In the genomic region with DNA sequence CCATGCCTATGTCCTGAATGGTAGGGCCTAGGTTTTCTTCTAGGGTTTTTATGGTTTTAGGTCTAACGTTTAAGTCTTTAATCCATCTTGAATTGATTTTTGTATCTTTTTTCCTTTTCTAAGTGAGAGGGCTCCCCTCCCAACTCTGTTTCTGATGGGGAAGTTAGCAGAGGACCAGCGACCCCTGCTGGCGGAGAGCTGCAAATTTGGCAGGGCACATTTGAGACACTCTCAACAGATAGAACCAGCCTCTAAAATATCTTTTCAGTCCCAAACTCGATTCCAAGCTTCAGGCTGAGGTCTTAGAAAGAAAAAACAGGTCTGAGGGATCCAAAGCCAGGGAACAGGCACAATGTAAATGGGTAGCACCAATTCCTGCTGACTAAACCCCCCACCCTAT, we compare ENCODE assay signal across 8 cellular contexts. TPM values are rescaled to one million over a fixed set of nuclear protein-coding genes. Genes with fewer than 3 reads are reported as not detected.
DNase-seq lines count a peak whose midpoint lies in the region; ATAC-seq, FAIRE-seq and TF ChIP-seq lines count a peak whose summit lies in the region.

No MANE protein-coding gene starts in this region.

- no peak overlapping the region for H3K27ac Mint-ChIP-seq in natural killer cell
- no peak overlapping the region for H3K27ac Mint-ChIP-seq in natural killer cell treated with Interleukin-12 subunit alpha and Interleukin-12 subunit beta and Interleukin-15 and Interleukin-18, amount 100 ng/mL, for 72 hours

- 32 to 35% methylated on average over 4 of the region's 4 CpGs for WGBS in lower leg skin, 2 donors

- DNase-seq in natural killer cell (peak; percentile 48), foreskin fibroblast (peak; percentile 39 to 74), urothelium cell line (ENCODE audit: low spot score) (peak; percentile 23), lower leg skin (ENCODE audit: low spot score in 2 of 2) (no peak), NOMO-1 treated with dmso at 0.1 percent for 144 hours (lab: John Stamatoyannopoulos, UW; ENCODE audit: unreplicated experiment) (no peak)
- no peak for DNase-seq in natural killer cell treated with Interleukin-12 subunit alpha and Interleukin-12 subunit beta and Interleukin-15 and Interleukin-18, amount 100 ng/mL, for 72 hours (ENCODE audit: low spot score)
- peak; percentile 78 for DNase-seq in activated CD4-positive, alpha-beta T cell treated with anti-CD3 and anti-CD28 coated beads for 48 hours

- intact Hi-C loops in natural killer cell (cut with micrococcal nuclease) (loop anchor here (10.0 kb wide), 1 partner anchor 673 kb away; no protein-coding TSS in a partner anchor), lower leg skin (cut with DNase I; ENCODE audit: low total_unique reads) (no loop called here)

- no peak for FAIRE-seq in urothelium cell line (lab: Jason Lieb, UNC)

- H3K4me3 ChIP-seq in foreskin fibroblast (ENCODE audit: low read depth in 1 of 2, low read length in 2 of 2) (no peak overlapping the region), lower leg skin (ENCODE audit: low read depth, poor library complexity, severe bottlenecking) (no peak overlapping the region)

- peaks cover 0 to 9% of the 10 kb centered on the region in 2 donors for H3K4me1 Mint-ChIP-seq in natural killer cell
- peaks cover 0 to 3% of the 10 kb centered on the region in 2 donors for H3K4me1 Mint-ChIP-seq in natural killer cell treated with Interleukin-12 subunit alpha and Interleukin-12 subunit beta and Interleukin-15 and Interleukin-18, amount 100 ng/mL, for 72 hours (ENCODE audit: low read depth in 2 of 2)

- H3K27me3 Mint-ChIP-seq in natural killer cell (ENCODE audit: low read depth in 2 of 2), result peaks cover 12 to 13% of the 10 kb centered on the region in 2 donors
- peaks cover 10 to 16% of the 10 kb centered on the region in 2 donors for H3K27me3 Mint-ChIP-seq in natural killer cell treated with Interleukin-12 subunit alpha and Interleukin-12 subunit beta and Interleukin-15 and Interleukin-18, amount 100 ng/mL, for 72 hours

- peak; percentile 60 for TF ChIP-seq CTCF in natural killer cell (IDR thresholded peaks at IDR 0.05)
- peak; percentile 50 for TF ChIP-seq CTCF in foreskin fibroblast (IDR thresholded peaks at IDR 0.05; ENCODE audit: low read depth, low read length)
- TF ChIP-seq CTCF in lower leg skin (IDR thresholded peaks at IDR 0.05), result no peak

- no peak for TF ChIP-seq POLR2A in lower leg skin (IDR thresholded peaks at IDR 0.05)

- peak in 2 of 3 donors; percentile 48 to 58 for ATAC-seq in natural killer cell
- ATAC-seq in natural killer cell treated with Interleukin-12 subunit alpha and Interleukin-12 subunit beta and Interleukin-15 and Interleukin-18, amount 100 ng/mL, for 72 hours, result no peak
- ATAC-seq in HG03442 (IDR thresholded peaks at IDR 0.05; ENCODE audit: unreplicated experiment), result no peak

- peaks cover 2 to 3% of the 10 kb centered on the region in 2 donors for H3K9me3 Mint-ChIP-seq in natural killer cell
- peaks cover 4% of the 10 kb centered on the region for H3K9me3 Mint-ChIP-seq in natural killer cell treated with Interleukin-12 subunit alpha and Interleukin-12 subunit beta and Interleukin-15 and Interleukin-18, amount 100 ng/mL, for 72 hours

- H3K36me3 Mint-ChIP-seq in natural killer cell, result peaks cover 9% of the 10 kb centered on the region
- peaks cover 7% of the 10 kb centered on the region for H3K36me3 Mint-ChIP-seq in natural killer cell treated with Interleukin-12 subunit alpha and Interleukin-12 subunit beta and Interleukin-15 and Interleukin-18, amount 100 ng/mL, for 72 hours

- no peak overlapping the region for H3K4me3 Mint-ChIP-seq in natural killer cell
- no peak overlapping the region for H3K4me3 Mint-ChIP-seq in natural killer cell treated with Interleukin-12 subunit alpha and Interleukin-12 subunit beta and Interleukin-15 and Interleukin-18, amount 100 ng/mL, for 72 hours

RNA-seq across cellular contexts. Expression of a gene that starts 32.5 kb away (rescaled TPM):
- under 1 TPM; 0.36 to 0.50 (median 0.38) TPM for total RNA-seq in natural killer cell
- under 1 TPM; 0.45 to 0.88 TPM for total RNA-seq in natural killer cell treated with Interleukin-12 subunit alpha and Interleukin-12 subunit beta and Interleukin-15 and Interleukin-18, amount 100 ng/mL, for 72 hours
- total RNA-seq in lower leg skin, result 1 to 10 TPM; 2.9 to 5.8 (median 3.2) TPM

RNA-seq across cellular contexts. Expression of a gene that starts 52.2 kb away (rescaled TPM):
- total RNA-seq in natural killer cell (not detected), lower leg skin (1 to 10 TPM in 1 of 4 donors, not detected in 3; 3.0 TPM)
- total RNA-seq in natural killer cell treated with Interleukin-12 subunit alpha and Interleukin-12 subunit beta and Interleukin-15 and Interleukin-18, amount 100 ng/mL, for 72 hours, result not detected

Comparison
In these comparisons a context has a peak if more than half of its experiments do, and no peak if none do; other contexts are left out.
1. ATAC-seq: peak in natural killer cell (2 of 3); none in natural killer cell treated with Interleukin-12 subunit alpha and Interleukin-12 subunit beta and Interleukin-15 and Interleukin-18, amount 100 ng/mL, for 72 hours (0 of 2) and HG03442 (single experiment).
2. DNase-seq: peak in natural killer cell (single experiment), activated CD4-positive, alpha-beta T cell treated with anti-CD3 and anti-CD28 coated beads for 48 hours (single experiment), foreskin fibroblast (2 of 2) and urothelium cell line (single experiment); none in natural killer cell treated with Interleukin-12 subunit alpha and Interleukin-12 subunit beta and Interleukin-15 and Interleukin-18, amount 100 ng/mL, for 72 hours (single experiment), lower leg skin (0 of 2) and NOMO-1 treated with dmso at 0.1 percent for 144 hours (single experiment).
3. CTCF ChIP-seq: peak in natural killer cell (single experiment) and foreskin fibroblast (single experiment); none in lower leg skin (0 of 3).